Comparison of ENCODE assay signal across 12 cellular contexts in genomic region chr1:44684525-44684924, GRCh38. TPM values are rescaled to one million over a fixed set of nuclear protein-coding genes. Genes with fewer than 3 reads are reported as not detected.
DNase-seq lines count a peak whose midpoint lies in the region; ATAC-seq and TF ChIP-seq lines count a peak whose summit lies in the region.
"Had no signal": no experiment of that assay in that cellular context is flagged by ENCODE, and none has a peak within 500 bp of the region (broad histone marks: within the 10 kb centered on the region; RNA-seq: fewer than 3 reads in every experiment).

No MANE protein-coding gene starts in this region.

- peaks cover 27% of the 10 kb centered on the region for H3K4me1 ChIP-seq in BLaER1
- H3K4me1 ChIP-seq in stomach, result no peaks in the 10 kb centered on the region

- H3K4me2 ChIP-seq in BLaER1, result peak overlapping the region; percentile 69

- H3K27me3 ChIP-seq in BLaER1 (no peaks in the 10 kb centered on the region), stomach (no peaks in the 10 kb centered on the region)

- 70 to 90% (median 82%) methylated on average over 1 of the region's 1 CpG for WGBS in stomach, 5 donors

- no peak for TF ChIP-seq CTCF in progenitor cell of endocrine pancreas (IDR thresholded peaks at IDR 0.05; ENCODE audit: unreplicated experiment)
- TF ChIP-seq CTCF in stomach (IDR thresholded peaks at IDR 0.05), result no peak

- intact Hi-C loops in stomach (cut with DNase I; ENCODE audit: low total_unique reads), result no loop called here

- H3K27ac Mint-ChIP-seq in progenitor cell of endocrine pancreas, result no peak overlapping the region

- no peaks in the 10 kb centered on the region for H3K9me3 Mint-ChIP-seq in progenitor cell of endocrine pancreas (ENCODE audit: low read depth)

- H4K20me1 ChIP-seq in BLaER1, result no peaks in the 10 kb centered on the region

- H3K36me3 Mint-ChIP-seq in progenitor cell of endocrine pancreas (ENCODE audit: insufficient read depth), result peaks cover 5% of the 10 kb centered on the region

- ATAC-seq in GM19025 (IDR thresholded peaks at IDR 0.05; ENCODE audit: low read depth, unreplicated experiment) (peak; percentile 67), HG02938 (IDR thresholded peaks at IDR 0.05; ENCODE audit: unreplicated experiment) (peak; percentile 85)

- H3K9me3 ChIP-seq in BLaER1, result no peaks in the 10 kb centered on the region
- no peaks in the 10 kb centered on the region for H3K9me3 ChIP-seq in stomach

- H3K4me1 Mint-ChIP-seq in progenitor cell of endocrine pancreas (ENCODE audit: low read depth), result peaks cover 12% of the 10 kb centered on the region

- H3K4me3 ChIP-seq in BLaER1, result no peak overlapping the region
- no peak overlapping the region for H3K4me3 ChIP-seq in stomach

- H3K36me3 ChIP-seq in BLaER1 (no peaks in the 10 kb centered on the region), stomach (no peaks in the 10 kb centered on the region)

- H3K27me3 Mint-ChIP-seq in progenitor cell of endocrine pancreas, result no peaks in the 10 kb centered on the region

- no peak overlapping the region for H3K4me3 Mint-ChIP-seq in progenitor cell of endocrine pancreas (ENCODE audit: low read depth)
- H3K4me3 Mint-ChIP-seq: CD14-positive monocyte had no signal

- no peak for TF ChIP-seq POLR2A in stomach (IDR thresholded peaks at IDR 0.05)

- peak overlapping the region; percentile 51 for H3K9ac ChIP-seq in BLaER1

- peak overlapping the region; percentile 70 for H3K27ac ChIP-seq in BLaER1
- H3K27ac ChIP-seq in stomach, result peak overlapping the region in 1 of 5 donors; percentile 8

- DNase-seq in NOMO-1 treated with DMSO at 0.1 percent for 48 hours (lab: John Stamatoyannopoulos, UW; ENCODE audit: unreplicated experiment) (peak; percentile 73), midbrain (lab: John Stamatoyannopoulos, UW) (no peak), NCI-H2081 treated with DMSO at 0.1 percent for 48 hours (lab: John Stamatoyannopoulos, UW) (no peak), progenitor cell of endocrine pancreas (ENCODE audit: low spot score, unreplicated experiment) (no peak), stomach (no peak)
- DNase-seq: activated CD4-positive, CD25-positive, alpha-beta regulatory T cell; IMR-90; NCI-H526 had no signal

- no peak for TF ChIP-seq EP300 in stomach (IDR thresholded peaks at IDR 0.05)

RNA-seq across cellular contexts. Expression of gene ARMH1, which starts 10.0 kb away (rescaled TPM):
- total RNA-seq in progenitor cell of endocrine pancreas (14.9 and 15.0 TPM in 2 replicates), stomach (1 to 10 TPM in 2 of 5 donors, not detected in 3; 3.3 to 3.7 TPM)
- polyA plus RNA-seq in stomach, result 1 to 10 TPM; 4.4 to 8.6 (median 5.7) TPM

RNA-seq across cellular contexts. Expression of gene TMEM53, which starts 10.2 kb away (rescaled TPM):
- total RNA-seq in progenitor cell of endocrine pancreas (11.8 and 13.9 TPM in 2 replicates), stomach (10 to 100 TPM in 1 of 5 donors, 1 to 10 TPM in 4; 2.4 to 22.8 (median 4.9) TPM)
- 1 to 10 TPM; 6.9 to 9.4 (median 7.3) TPM for polyA plus RNA-seq in stomach

RNA-seq across cellular contexts. Expression of gene RNU5D-1, which starts 46.4 kb away (rescaled TPM):
- not detected in 2 replicates for total RNA-seq in progenitor cell of endocrine pancreas
- total RNA-seq in stomach, result not detected
- polyA plus RNA-seq in stomach, result not detected
- total RNA-seq: IMR-90 had no signal
- polyA plus RNA-seq: CD14-positive monocyte, IMR-90 had no signal

RNA-seq across cellular contexts. Expression of gene KIF2C, which starts 55.1 kb away (rescaled TPM):
- 26.6 and 28.7 TPM in 2 replicates for total RNA-seq in progenitor cell of endocrine pancreas
- 10 to 100 TPM in 3 of 5 donors, 1 to 10 TPM in 2; 2.3 to 34.8 (median 10.4) TPM for total RNA-seq in stomach
- polyA plus RNA-seq in stomach, result 1 to 10 TPM; 1.4 to 6.5 (median 1.9) TPM
